Comparison of ENCODE assay signal across 20 cellular contexts in genomic region chr6:63660737-63661136, GRCh38.
"Had no signal": no experiment of that assay in that cellular context is flagged by ENCODE, and none has a peak within 500 bp of the region (broad histone marks: within the 10 kb centered on the region; RNA-seq: fewer than 3 reads in every experiment).

No MANE protein-coding gene starts in this region.

- H3K27me3 ChIP-seq: body of pancreas, gastroesophageal sphincter, hepatocyte, vagina had no signal

- H3K27ac ChIP-seq: body of pancreas, epithelial cell of prostate, gastroesophageal sphincter, hepatocyte, lower lobe of right lung, vagina had no signal

- H3K4me3 Mint-ChIP-seq: activated CD4-positive, alpha-beta T cell treated with anti-CD3 and anti-CD28 coated beads, Interleukin-2, amount 10 ng/mL, durations not matched to agents 24 days and 14 days; activated naive CD4-positive, alpha-beta T cell treated with anti-CD3 and anti-CD28 coated beads for 36 hours; central memory CD8-positive, alpha-beta T cell; natural killer cell treated with Interleukin-12 subunit alpha and Interleukin-12 subunit beta and Interleukin-15 and Interleukin-18, amount 100 ng/mL, for 72 hours; stimulated activated naive CD8-positive, alpha-beta T cell treated with anti-CD3 and anti-CD28 coated beads, Interleukin-15, amount 100 ng/mL, for 72 hours; WTC11 had no signal

- DNase-seq: activated CD4-positive, alpha-beta T cell treated with anti-CD3 and anti-CD28 coated beads, Interleukin-2, amount 10 ng/mL, durations not matched to agents 24 days and 14 days; activated CD8-positive, alpha-beta memory T cell treated with anti-CD3 and anti-CD28 coated beads for 24 hours; activated naive CD4-positive, alpha-beta T cell treated with anti-CD3 and anti-CD28 coated beads for 36 hours; amniotic stem cell; body of pancreas; cortex of kidney; effector CD8-positive, alpha-beta T cell; lower lobe of right lung; mucosa of descending colon; stimulated activated CD4-positive, alpha-beta T cell treated with anti-CD3 and anti-CD28 coated beads, Interleukin-12 subunit alpha, Interleukin-12 subunit beta, amount 100 ng/mL, for 4 hours; stimulated activated CD4-positive, alpha-beta T cell treated with anti-CD3 and anti-CD28 coated beads, Interleukin-4, amount 100 ng/mL, for 1 hour; stimulated activated naive CD8-positive, alpha-beta T cell treated with anti-CD3 and anti-CD28 coated beads, Interleukin-15, amount 100 ng/mL, for 72 hours; T-cell had no signal

- H3K9me3 Mint-ChIP-seq: activated CD4-positive, alpha-beta T cell treated with anti-CD3 and anti-CD28 coated beads, Interleukin-2, amount 10 ng/mL, durations not matched to agents 24 days and 14 days; activated naive CD4-positive, alpha-beta T cell treated with anti-CD3 and anti-CD28 coated beads for 36 hours; central memory CD8-positive, alpha-beta T cell; natural killer cell treated with Interleukin-12 subunit alpha and Interleukin-12 subunit beta and Interleukin-15 and Interleukin-18, amount 100 ng/mL, for 72 hours; stimulated activated naive CD8-positive, alpha-beta T cell treated with anti-CD3 and anti-CD28 coated beads, Interleukin-15, amount 100 ng/mL, for 72 hours; T-cell; WTC11 had no signal

- H3K27ac Mint-ChIP-seq: activated CD4-positive, alpha-beta T cell treated with anti-CD3 and anti-CD28 coated beads, Interleukin-2, amount 10 ng/mL, durations not matched to agents 24 days and 14 days; activated naive CD4-positive, alpha-beta T cell treated with anti-CD3 and anti-CD28 coated beads for 36 hours; T-cell; WTC11 had no signal

- H3K9me3 ChIP-seq: body of pancreas, gastroesophageal sphincter, lower lobe of right lung, mucosa of descending colon, vagina had no signal

- H3K27me3 Mint-ChIP-seq: activated CD4-positive, alpha-beta T cell treated with anti-CD3 and anti-CD28 coated beads, Interleukin-2, amount 10 ng/mL, durations not matched to agents 24 days and 14 days; central memory CD8-positive, alpha-beta T cell; natural killer cell treated with Interleukin-12 subunit alpha and Interleukin-12 subunit beta and Interleukin-15 and Interleukin-18, amount 100 ng/mL, for 72 hours; stimulated activated naive CD8-positive, alpha-beta T cell treated with anti-CD3 and anti-CD28 coated beads, Interleukin-15, amount 100 ng/mL, for 72 hours; T-cell had no signal

- H3K4me3 ChIP-seq: body of pancreas, gastroesophageal sphincter, hepatocyte, lower lobe of right lung, mucosa of descending colon, vagina had no signal

- ATAC-seq: body of pancreas; gastroesophageal sphincter; lower lobe of right lung; mucosa of descending colon; natural killer cell treated with Interleukin-12 subunit alpha and Interleukin-12 subunit beta and Interleukin-15 and Interleukin-18, amount 100 ng/mL, for 72 hours; stimulated activated naive CD8-positive, alpha-beta T cell treated with anti-CD3 and anti-CD28 coated beads, Interleukin-15, amount 100 ng/mL, for 72 hours; T-cell; WTC11 had no signal

- H3K36me3 Mint-ChIP-seq: natural killer cell treated with Interleukin-12 subunit alpha and Interleukin-12 subunit beta and Interleukin-15 and Interleukin-18, amount 100 ng/mL, for 72 hours; WTC11 had no signal

- H3K36me3 ChIP-seq: gastroesophageal sphincter, lower lobe of right lung, vagina had no signal
